10 cellular contexts compared by ENCODE assay signal in genomic region chr7:105309235-105310156, GRCh38.
A peak's percentile ranks its signal among the peaks of the same experiment; 100 is the strongest.
DNase-seq lines count a peak whose midpoint lies in the region; ATAC-seq and TF ChIP-seq lines count a peak whose summit lies in the region.
"Had no signal": no experiment of that assay in that cellular context is flagged by ENCODE, and none has a peak within 500 bp of the region (broad histone marks: within the 10 kb centered on the region; RNA-seq: fewer than 3 reads in every experiment).

No MANE protein-coding gene starts in this region.

- H3K9me3 ChIP-seq in right atrium auricular region: no peaks in the 10 kb centered on the region

- CTCF ChIA-PET in activated naive CD4-positive, alpha-beta T cell treated with anti-CD3 and anti-CD28 coated beads for 36 hours (lab: Charles Lee): interaction anchor here (0.6 to 0.7 kb wide), 2 partner anchors 35 to 459 kb away, joined by 3 read pairs; no protein-coding TSS in a partner anchor
- CTCF ChIA-PET in activated naive CD4-positive, alpha-beta T cell treated with anti-CD3 and anti-CD28 coated beads, Interleukin-2, amount 10 ng/mL, durations not matched to agents 7 days and 5 days (lab: Charles Lee): interaction anchor here (1.3 kb wide), 1 partner anchor 11 kb away, joined by 3 read pairs; no protein-coding TSS in a partner anchor

- peaks cover 52% of the 10 kb centered on the region for H3K4me1 Mint-ChIP-seq in activated naive CD4-positive, alpha-beta T cell treated with anti-CD3 and anti-CD28 coated beads for 36 hours (ENCODE audit: low read depth)
- H3K4me1 Mint-ChIP-seq in activated naive CD4-positive, alpha-beta T cell treated with anti-CD3 and anti-CD28 coated beads, Interleukin-2, amount 10 ng/mL, durations not matched to agents 7 days and 5 days: peaks cover 53% of the 10 kb centered on the region
- peaks cover 57% of the 10 kb centered on the region for H3K4me1 Mint-ChIP-seq in activated naive CD8-positive, alpha-beta T cell treated with anti-CD3 and anti-CD28 coated beads, Interleukin-2, amount 50 U/mL, for 24 hours
- peaks cover 26% of the 10 kb centered on the region for H3K4me1 Mint-ChIP-seq in type B pancreatic cell (ENCODE audit: unreplicated experiment)

- intact Hi-C loops in activated naive CD4-positive, alpha-beta T cell treated with anti-CD3 and anti-CD28 coated beads for 36 hours (cut with micrococcal nuclease): no loop called here

- ATAC-seq in HG03432 (IDR thresholded peaks at IDR 0.05; ENCODE audit: unreplicated experiment): peak; percentile 39
- peak; percentile 67 for ATAC-seq in activated naive CD8-positive, alpha-beta T cell treated with anti-CD3 and anti-CD28 coated beads, Interleukin-2, amount 50 U/mL, for 24 hours
- peak; percentile 41 for ATAC-seq in stimulated activated naive CD8-positive, alpha-beta T cell treated with anti-CD3 and anti-CD28 coated beads, Interleukin-15, Interleukin-2, amounts not matched to agents 100 U/mL and 50 U/mL, for 24 hours

- no peaks in the 10 kb centered on the region for H3K36me3 Mint-ChIP-seq in activated naive CD4-positive, alpha-beta T cell treated with anti-CD3 and anti-CD28 coated beads for 36 hours (ENCODE audit: low read depth)
- no peaks in the 10 kb centered on the region for H3K36me3 Mint-ChIP-seq in activated naive CD4-positive, alpha-beta T cell treated with anti-CD3 and anti-CD28 coated beads, Interleukin-2, amount 10 ng/mL, durations not matched to agents 7 days and 5 days
- H3K36me3 Mint-ChIP-seq in activated naive CD8-positive, alpha-beta T cell treated with anti-CD3 and anti-CD28 coated beads, Interleukin-2, amount 50 U/mL, for 24 hours (ENCODE audit: low read depth): no peaks in the 10 kb centered on the region
- no peaks in the 10 kb centered on the region for H3K36me3 Mint-ChIP-seq in type B pancreatic cell

- TF ChIP-seq CTCF in type B pancreatic cell (conservative IDR thresholded peaks at IDR 0.05) (no peak), right atrium auricular region (IDR thresholded peaks at IDR 0.05) (no peak)

- H3K27ac ChIP-seq in right atrium auricular region: no peak overlapping the region

- peaks cover 0 to 12% of the 10 kb centered on the region in 2 donors for H3K4me1 ChIP-seq in right atrium auricular region

- no peak overlapping the region for H3K4me3 Mint-ChIP-seq in activated naive CD4-positive, alpha-beta T cell treated with anti-CD3 and anti-CD28 coated beads for 36 hours
- no peak overlapping the region for H3K4me3 Mint-ChIP-seq in activated naive CD4-positive, alpha-beta T cell treated with anti-CD3 and anti-CD28 coated beads, Interleukin-2, amount 10 ng/mL, durations not matched to agents 7 days and 5 days
- H3K4me3 Mint-ChIP-seq in activated naive CD8-positive, alpha-beta T cell treated with anti-CD3 and anti-CD28 coated beads, Interleukin-2, amount 50 U/mL, for 24 hours: no peak overlapping the region
- H3K4me3 Mint-ChIP-seq in type B pancreatic cell: no peak overlapping the region

- H3K27ac Mint-ChIP-seq in activated naive CD4-positive, alpha-beta T cell treated with anti-CD3 and anti-CD28 coated beads for 36 hours: no peak overlapping the region
- no peak overlapping the region for H3K27ac Mint-ChIP-seq in activated naive CD4-positive, alpha-beta T cell treated with anti-CD3 and anti-CD28 coated beads, Interleukin-2, amount 10 ng/mL, durations not matched to agents 7 days and 5 days
- H3K27ac Mint-ChIP-seq in activated naive CD8-positive, alpha-beta T cell treated with anti-CD3 and anti-CD28 coated beads, Interleukin-2, amount 50 U/mL, for 24 hours: no peak overlapping the region
- H3K27ac Mint-ChIP-seq in type B pancreatic cell: no peak overlapping the region

- no peak overlapping the region for H3K4me3 ChIP-seq in right atrium auricular region

- no peaks in the 10 kb centered on the region for H3K27me3 Mint-ChIP-seq in activated naive CD4-positive, alpha-beta T cell treated with anti-CD3 and anti-CD28 coated beads for 36 hours (ENCODE audit: low read depth)
- H3K27me3 Mint-ChIP-seq in activated naive CD4-positive, alpha-beta T cell treated with anti-CD3 and anti-CD28 coated beads, Interleukin-2, amount 10 ng/mL, durations not matched to agents 7 days and 5 days: no peaks in the 10 kb centered on the region
- H3K27me3 Mint-ChIP-seq in activated naive CD8-positive, alpha-beta T cell treated with anti-CD3 and anti-CD28 coated beads, Interleukin-2, amount 50 U/mL, for 24 hours: no peaks in the 10 kb centered on the region
- H3K27me3 Mint-ChIP-seq in type B pancreatic cell: no peaks in the 10 kb centered on the region

- peak; percentile 10 for DNase-seq in activated naive CD4-positive, alpha-beta T cell treated with anti-CD3 and anti-CD28 coated beads for 36 hours
- no peak for DNase-seq in activated naive CD4-positive, alpha-beta T cell treated with anti-CD3 and anti-CD28 coated beads, Interleukin-2, amount 10 ng/mL, durations not matched to agents 7 days and 5 days
- no peak for DNase-seq in activated naive CD8-positive, alpha-beta T cell treated with anti-CD3 and anti-CD28 coated beads, Interleukin-2, amount 50 U/mL, for 24 hours
- no peak for DNase-seq in stimulated activated naive CD8-positive, alpha-beta T cell treated with anti-CD3 and anti-CD28 coated beads, Interleukin-15, Interleukin-2, amounts not matched to agents 100 U/mL and 50 U/mL, for 24 hours
- no peak for DNase-seq in HT-29 (ENCODE audit: low spot score)
- no peak for DNase-seq in type B pancreatic cell (ENCODE audit: extremely low spot score, unreplicated experiment)
- no peak for DNase-seq in right atrium auricular region (ENCODE audit: low spot score)
- DNase-seq: activated CD4-positive, CD25-positive, alpha-beta regulatory T cell treated with anti-CD3 and anti-CD28 coated beads, Interleukin-2, amount 50 U/mL, for 72 hours; caudate nucleus had no signal

- no peaks in the 10 kb centered on the region for H3K36me3 ChIP-seq in right atrium auricular region

- no peaks in the 10 kb centered on the region for H3K27me3 ChIP-seq in right atrium auricular region

- H3K9me3 Mint-ChIP-seq in activated naive CD4-positive, alpha-beta T cell treated with anti-CD3 and anti-CD28 coated beads for 36 hours: no peaks in the 10 kb centered on the region
- H3K9me3 Mint-ChIP-seq in activated naive CD4-positive, alpha-beta T cell treated with anti-CD3 and anti-CD28 coated beads, Interleukin-2, amount 10 ng/mL, durations not matched to agents 7 days and 5 days: no peaks in the 10 kb centered on the region
- H3K9me3 Mint-ChIP-seq in activated naive CD8-positive, alpha-beta T cell treated with anti-CD3 and anti-CD28 coated beads, Interleukin-2, amount 50 U/mL, for 24 hours: no peaks in the 10 kb centered on the region
- H3K9me3 Mint-ChIP-seq in type B pancreatic cell: no peaks in the 10 kb centered on the region
